18 cellular contexts compared by ENCODE assay signal in the genomic region with DNA sequence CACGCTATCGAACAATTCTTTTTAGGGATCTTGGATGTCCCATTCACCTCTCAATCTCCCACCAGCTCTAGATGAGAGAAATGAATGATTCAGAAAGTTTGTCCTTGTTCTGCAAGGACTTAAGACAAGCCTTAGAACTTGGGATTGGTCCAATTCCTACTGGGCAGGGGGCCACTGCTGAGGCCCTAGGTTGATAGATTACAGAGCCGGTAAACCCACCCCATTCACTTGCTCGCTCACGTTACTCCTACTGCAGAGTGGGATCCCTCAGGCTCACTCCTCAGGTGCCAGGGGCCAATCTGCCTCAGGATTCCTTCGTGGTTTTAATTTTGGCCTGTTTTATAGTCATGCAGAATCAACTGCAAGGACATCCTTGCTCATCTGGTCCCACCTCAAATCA. TPM values are rescaled to one million over a fixed set of nuclear protein-coding genes. Genes with fewer than 3 reads are reported as not detected.
DNase-seq lines count a peak whose midpoint lies in the region; ATAC-seq and TF ChIP-seq lines count a peak whose summit lies in the region.
"Had no signal": no experiment of that assay in that cellular context is flagged by ENCODE, and none has a peak within 500 bp of the region (broad histone marks: within the 10 kb centered on the region; RNA-seq: fewer than 3 reads in every experiment).

No MANE protein-coding gene starts in this region.

- no peak overlapping the region for H3K4me3 Mint-ChIP-seq in T-helper 17 cell
- H3K4me3 Mint-ChIP-seq: activated CD4-positive, alpha-beta T cell treated with anti-CD3 and anti-CD28 coated beads for 36 hours; GM23338; T-helper 2 cell treated with Interferon-gamma antibody and Interleukin-4, amounts not matched to agents 5 μg/mL and 100 μg/mL, for 36 hours had no signal

- H4K20me1 ChIP-seq in smooth muscle cell (ENCODE audit: low read depth), result peaks cover 33% of the 10 kb centered on the region

- TF ChIP-seq POLR2A in breast epithelium (IDR thresholded peaks at IDR 0.05), result no peak

- H3K27me3 ChIP-seq in breast epithelium, result no peaks in the 10 kb centered on the region
- no peaks in the 10 kb centered on the region for H3K27me3 ChIP-seq in kidney epithelial cell (ENCODE audit: control insufficient read depth, insufficient read depth, low read length)
- H3K27me3 ChIP-seq in smooth muscle cell (ENCODE audit: low read depth), result no peaks in the 10 kb centered on the region

- no peak overlapping the region for H3K4me2 ChIP-seq in smooth muscle cell
- H3K4me2 ChIP-seq: GM23338 had no signal

- H3K4me3 ChIP-seq in breast epithelium (peak overlapping the region in 2 of 3 donors; percentile 81 to 84), kidney epithelial cell (ENCODE audit: low read depth, low read length) (peak overlapping the region; percentile 82), smooth muscle cell (no peak overlapping the region)
- H3K4me3 ChIP-seq: GM23338 had no signal

- H3K36me3 Mint-ChIP-seq in T-helper 17 cell (ENCODE audit: low read depth), result no peaks in the 10 kb centered on the region

- no peak for ATAC-seq in T-helper 17 cell
- ATAC-seq: activated CD4-positive, alpha-beta T cell treated with anti-CD3 and anti-CD28 coated beads for 36 hours; GM23338; left cardiac atrium had no signal

- H2AFZ ChIP-seq in smooth muscle cell (ENCODE audit: low read depth), result no peak overlapping the region
- H2AFZ ChIP-seq: GM23338 had no signal

- no peaks in the 10 kb centered on the region for H3K4me1 ChIP-seq in breast epithelium
- H3K4me1 ChIP-seq in smooth muscle cell (ENCODE audit: low read depth), result peaks cover 24% of the 10 kb centered on the region

- H3K9ac ChIP-seq in smooth muscle cell (ENCODE audit: low read depth), result no peak overlapping the region

- TF ChIP-seq CTCF in breast epithelium (IDR thresholded peaks at IDR 0.05), result no peak
- TF ChIP-seq CTCF in kidney epithelial cell (IDR thresholded peaks at IDR 0.05; ENCODE audit: insufficient read depth, low read length, poor library complexity, severe bottlenecking), result no peak
- TF ChIP-seq CTCF in smooth muscle cell (IDR thresholded peaks at IDR 0.05; ENCODE audit: borderline replicate concordance, insufficient read depth, poor library complexity, severe bottlenecking), result no peak

- no peaks in the 10 kb centered on the region for H3K27me3 Mint-ChIP-seq in T-helper 17 cell

- intact Hi-C loops in breast epithelium (cut with DNase I; ENCODE audit: low total_unique reads) (no loop called here), posterior vena cava (cut with DNase I) (no loop called here)

- H3K9me3 ChIP-seq in breast epithelium, result no peaks in the 10 kb centered on the region
- no peaks in the 10 kb centered on the region for H3K9me3 ChIP-seq in smooth muscle cell (replicated peaks; ENCODE audit: low read depth)
- no peaks in the 10 kb centered on the region for H3K9me3 ChIP-seq in T-helper 17 cell (ENCODE audit: control insufficient read depth, low read length, poor library complexity, severe bottlenecking)

- no peaks in the 10 kb centered on the region for H3K36me3 ChIP-seq in breast epithelium
- H3K36me3 ChIP-seq in kidney epithelial cell (ENCODE audit: control insufficient read depth, insufficient read depth, low read length), result peaks cover 4% of the 10 kb centered on the region
- no peaks in the 10 kb centered on the region for H3K36me3 ChIP-seq in smooth muscle cell (ENCODE audit: low read depth)

- peaks cover 12% of the 10 kb centered on the region for H3F3A ChIP-seq in smooth muscle cell (ENCODE audit: low read depth)

- H3K27ac Mint-ChIP-seq in T-helper 17 cell, result no peak overlapping the region
- H3K27ac Mint-ChIP-seq: activated CD4-positive, alpha-beta T cell treated with anti-CD3 and anti-CD28 coated beads for 36 hours; GM23338; T-helper 2 cell treated with Interferon-gamma antibody and Interleukin-4, amounts not matched to agents 5 μg/mL and 100 μg/mL, for 36 hours had no signal

- 92% methylated on average over 6 of the region's 6 CpGs for WGBS in smooth muscle cell (ENCODE audit: low lambda C conversion rate)

- DNase-seq in HT1080 (ENCODE audit: low read depth) (peak; percentile 60), breast epithelium (ENCODE audit: low spot score in 2 of 2) (no peak), kidney epithelial cell (ENCODE audit: low read depth) (no peak), smooth muscle cell (lab: John Stamatoyannopoulos, UW; ENCODE audit: unreplicated experiment) (no peak), posterior vena cava (ENCODE audit: low spot score) (no peak), T-helper 17 cell (no peak), cerebellar cortex (ENCODE audit: low spot score) (no peak), NCI-H748 (lab: John Stamatoyannopoulos, UW; ENCODE audit: unreplicated experiment) (no peak)
- DNase-seq: activated CD4-positive, alpha-beta T cell treated with anti-CD3 and anti-CD28 coated beads for 36 hours; activated naive CD4-positive, alpha-beta T cell treated with anti-CD3 and anti-CD28 coated beads, Interleukin-2, amount 50 U/mL, for 16 hours; AML-193; DMS153; hippocampal formation; left cardiac atrium; MV-4-11; SHP77 had no signal

- peaks cover 12% of the 10 kb centered on the region for H3K4me1 Mint-ChIP-seq in T-helper 17 cell

- peaks cover 10% of the 10 kb centered on the region for H3K79me2 ChIP-seq in smooth muscle cell (ENCODE audit: low read depth)

- H3K27ac ChIP-seq in breast epithelium (peak overlapping the region; percentile 98 to 99), smooth muscle cell (ENCODE audit: low read depth) (peak overlapping the region; percentile 4)

RNA-seq across cellular contexts. Expression of gene SERP2, which starts 59.0 kb away (rescaled TPM):
- total RNA-seq in HT1080 (2014; rRNA removed; shearing (Covaris generic)), result not detected in 2 replicates
- not detected in 2 replicates for polyA plus RNA-seq in HT1080 (2015; cell fraction: cytosol; rRNA removed)
- polyA plus RNA-seq in HT1080 (2015; cell fraction: nucleus; rRNA removed), result not detected in 2 replicates
- total RNA-seq in breast epithelium, result 1 to 10 TPM; 2.6 to 6.9 (median 6.4) TPM
- 5.1 and 9.7 TPM in 2 replicates for total RNA-seq in kidney epithelial cell
- 1.1 and 1.8 TPM in 2 replicates for total RNA-seq in smooth muscle cell
- polyA plus RNA-seq in smooth muscle cell, result 1.9 and 2.1 TPM in 2 replicates
- total RNA-seq in posterior vena cava, result 1 to 10 TPM; 5.1 to 7.9 TPM
- total RNA-seq in T-helper 17 cell, result not detected
